ENCODE assay signal across 38 cellular contexts in genomic region chrX:12648995-12649394, GRCh38.
"Had no signal": no experiment of that assay in that cellular context is flagged by ENCODE, and none has a peak within 500 bp of the region (broad histone marks: within the 10 kb centered on the region; RNA-seq: fewer than 3 reads in every experiment).

No MANE protein-coding gene starts in this region.

- H3K27me3 Mint-ChIP-seq: activated CD4-positive, alpha-beta T cell treated with anti-CD3 and anti-CD28 coated beads, Interleukin-2, amount 10 ng/mL, durations not matched to agents 24 days and 14 days had no signal

- H3K27ac ChIP-seq: adrenal gland, body of pancreas, brain microvascular endothelial cell, breast epithelium, VCaP had no signal

- DNase-seq: activated B cell treated with CpG ODN at 0.5 μM for 24 hours; activated CD4-positive, alpha-beta memory T cell treated with anti-CD3 and anti-CD28 coated beads for 36 hours; activated CD4-positive, alpha-beta T cell treated with anti-CD3 and anti-CD28 coated beads for 4 hours; activated CD4-positive, alpha-beta T cell treated with anti-CD3 and anti-CD28 coated beads, Interleukin-2, amount 10 ng/mL, durations not matched to agents 24 days and 14 days; activated CD4-positive, alpha-beta T cell treated with anti-CD3 and anti-CD28 coated beads, Interleukin-2, amount 50 U/mL, for 1 hour; activated CD4-positive, alpha-beta T cell treated with anti-CD3 and anti-CD28 coated beads, Interleukin-2, amount 50 U/mL, for 4 hours; activated CD4-positive, CD25-positive, alpha-beta regulatory T cell treated with anti-CD3 and anti-CD28 coated beads, Interleukin-2, amount 50 U/mL, for 72 hours; activated CD8-positive, alpha-beta memory T cell treated with anti-CD3 and anti-CD28 coated beads, Interleukin-2, amount 50 U/mL, for 4 hours; activated CD8-positive, alpha-beta T cell treated with anti-CD3 and anti-CD28 coated beads for 36 hours; activated effector memory CD4-positive, alpha-beta T cell treated with anti-CD3 and anti-CD28 coated beads, Interleukin-2, amount 50 U/mL, for 16 hours; activated gamma-delta T cell treated with Interleukin-2 at 50 U/mL for 16 hours; activated naive CD4-positive, alpha-beta T cell; activated naive CD4-positive, alpha-beta T cell treated with anti-CD3 and anti-CD28 coated beads for 36 hours; activated naive CD4-positive, alpha-beta T cell treated with anti-CD3 and anti-CD28 coated beads, Interleukin-2, amount 50 U/mL, for 16 hours; activated naive CD8-positive, alpha-beta T cell treated with anti-CD3 and anti-CD28 coated beads for 36 hours; activated T-cell treated with anti-CD3 and anti-CD28 coated beads for 4 hours; activated T-cell treated with anti-CD3 and anti-CD28 coated beads, Interleukin-2, amount 50 U/mL, for 1 hour; activated T-cell treated with anti-CD3 and anti-CD28 coated beads, Interleukin-2, amount 50 U/mL, for 4 hours; activated T-cell treated with anti-CD3 and anti-CD28 coated beads, Interleukin-2, amount 50 U/mL, for 72 hours; adrenal gland; amniotic stem cell; aorta; body of pancreas; brain microvascular endothelial cell; caudate nucleus; cerebellar nuclear complex; T-helper 1 cell; T-helper 2 cell; T-helper 9 cell had no signal

- H3K4me1 Mint-ChIP-seq: activated B cell treated with CpG ODN at 0.5 μM for 24 hours; activated CD4-positive, alpha-beta T cell treated with anti-CD3 and anti-CD28 coated beads, Interleukin-2, amount 10 ng/mL, durations not matched to agents 24 days and 14 days; activated naive CD8-positive, alpha-beta T cell treated with anti-CD3 and anti-CD28 coated beads for 36 hours; activated T-helper 17 cell treated with anti-CD3 and anti-CD28 coated beads, Interleukin-2, amount 50 U/mL, for 72 hours; central memory CD8-positive, alpha-beta T cell had no signal

- H3K9me3 Mint-ChIP-seq: activated B cell treated with CpG ODN at 0.5 μM for 24 hours; activated CD4-positive, alpha-beta memory T cell treated with anti-CD3 and anti-CD28 coated beads for 36 hours; activated CD4-positive, alpha-beta T cell treated with anti-CD3 and anti-CD28 coated beads, Interleukin-2, amount 10 ng/mL, durations not matched to agents 24 days and 14 days; activated CD8-positive, alpha-beta T cell treated with anti-CD3 and anti-CD28 coated beads for 36 hours; activated naive CD4-positive, alpha-beta T cell treated with anti-CD3 and anti-CD28 coated beads for 36 hours; activated naive CD4-positive, alpha-beta T cell treated with anti-CD3 and anti-CD28 coated beads, Interleukin-2, amount 50 U/mL, for 72 hours; activated naive CD8-positive, alpha-beta T cell treated with anti-CD3 and anti-CD28 coated beads for 36 hours; activated T-cell treated with anti-CD3 and anti-CD28 coated beads, Interleukin-2, amount 50 U/mL, for 4 hours; activated T-cell treated with anti-CD3 and anti-CD28 coated beads, Interleukin-2, amount 50 U/mL, for 72 hours; activated T-helper 1 cell treated with anti-CD3 and anti-CD28 coated beads, Interleukin-12 subunit alpha, Interleukin-12 subunit beta, Interleukin-2, Interleukin-4 antibody, amounts not matched to agents 30 ng/mL and 10 ng/mL and 1 ng/mL, durations not matched to agents 14 hours and 24 hours and 36 hours; activated T-helper 17 cell treated with anti-CD3 and anti-CD28 coated beads, Interleukin-2, amount 50 U/mL, for 72 hours; central memory CD8-positive, alpha-beta T cell; T-helper 1 cell treated with Interleukin-12 subunit alpha and Interleukin-12 subunit beta and Interleukin-4 antibody, amounts not matched to agents 30 μg/mL and 1 μg/mL, for 36 hours; T-helper 2 cell treated with Interferon-gamma antibody and Interleukin-4, amounts not matched to agents 5 μg/mL and 100 μg/mL, for 36 hours had no signal

- H3K4me3 Mint-ChIP-seq: activated B cell treated with CpG ODN at 0.5 μM for 24 hours; activated CD4-positive, alpha-beta memory T cell treated with anti-CD3 and anti-CD28 coated beads for 36 hours; activated CD4-positive, alpha-beta T cell treated with anti-CD3 and anti-CD28 coated beads, Interleukin-2, amount 10 ng/mL, durations not matched to agents 24 days and 14 days; activated CD8-positive, alpha-beta T cell treated with anti-CD3 and anti-CD28 coated beads for 36 hours; activated naive CD4-positive, alpha-beta T cell treated with anti-CD3 and anti-CD28 coated beads for 36 hours; activated naive CD8-positive, alpha-beta T cell treated with anti-CD3 and anti-CD28 coated beads for 36 hours; activated T-cell treated with anti-CD3 and anti-CD28 coated beads, Interleukin-2, amount 50 U/mL, for 4 hours; activated T-cell treated with anti-CD3 and anti-CD28 coated beads, Interleukin-2, amount 50 U/mL, for 72 hours; activated T-helper 1 cell treated with anti-CD3 and anti-CD28 coated beads, Interleukin-12 subunit alpha, Interleukin-12 subunit beta, Interleukin-2, Interleukin-4 antibody, amounts not matched to agents 30 ng/mL and 10 ng/mL and 1 ng/mL, durations not matched to agents 14 hours and 24 hours and 36 hours; activated T-helper 17 cell treated with anti-CD3 and anti-CD28 coated beads, Interleukin-2, amount 50 U/mL, for 72 hours; central memory CD8-positive, alpha-beta T cell; T-helper 1 cell treated with Interleukin-12 subunit alpha and Interleukin-12 subunit beta and Interleukin-4 antibody, amounts not matched to agents 30 μg/mL and 1 μg/mL, for 36 hours; T-helper 2 cell treated with Interferon-gamma antibody and Interleukin-4, amounts not matched to agents 5 μg/mL and 100 μg/mL, for 36 hours had no signal

- FAIRE-seq: TTC549 had no signal

- H3K36me3 ChIP-seq: adrenal gland, brain microvascular endothelial cell, breast epithelium had no signal

- H3K9me3 ChIP-seq: adrenal gland, body of pancreas, breast epithelium had no signal

- ATAC-seq: activated CD8-positive, alpha-beta T cell treated with anti-CD3 and anti-CD28 coated beads for 36 hours; activated naive CD4-positive, alpha-beta T cell treated with anti-CD3 and anti-CD28 coated beads, Interleukin-2, amount 50 U/mL, for 72 hours; activated T-cell treated with anti-CD3 and anti-CD28 coated beads, Interleukin-2, amount 50 U/mL, for 4 hours; activated T-cell treated with anti-CD3 and anti-CD28 coated beads, Interleukin-2, amount 50 U/mL, for 72 hours; activated T-helper 17 cell treated with anti-CD3 and anti-CD28 coated beads, Interleukin-2, amount 50 U/mL, for 72 hours; body of pancreas had no signal

- H3K27ac Mint-ChIP-seq: activated B cell treated with CpG ODN at 0.5 μM for 24 hours; activated CD4-positive, alpha-beta memory T cell treated with anti-CD3 and anti-CD28 coated beads for 36 hours; activated CD4-positive, alpha-beta T cell treated with anti-CD3 and anti-CD28 coated beads, Interleukin-2, amount 10 ng/mL, durations not matched to agents 24 days and 14 days; activated CD8-positive, alpha-beta T cell treated with anti-CD3 and anti-CD28 coated beads for 36 hours; activated naive CD4-positive, alpha-beta T cell treated with anti-CD3 and anti-CD28 coated beads for 36 hours; activated naive CD4-positive, alpha-beta T cell treated with anti-CD3 and anti-CD28 coated beads, Interleukin-2, amount 50 U/mL, for 72 hours; activated naive CD8-positive, alpha-beta T cell treated with anti-CD3 and anti-CD28 coated beads for 36 hours; activated T-cell treated with anti-CD3 and anti-CD28 coated beads, Interleukin-2, amount 50 U/mL, for 72 hours; activated T-helper 1 cell treated with anti-CD3 and anti-CD28 coated beads, Interleukin-12 subunit alpha, Interleukin-12 subunit beta, Interleukin-2, Interleukin-4 antibody, amounts not matched to agents 30 ng/mL and 10 ng/mL and 1 ng/mL, durations not matched to agents 14 hours and 24 hours and 36 hours; activated T-helper 17 cell treated with anti-CD3 and anti-CD28 coated beads, Interleukin-2, amount 50 U/mL, for 72 hours; T-helper 1 cell treated with Interleukin-12 subunit alpha and Interleukin-12 subunit beta and Interleukin-4 antibody, amounts not matched to agents 30 μg/mL and 1 μg/mL, for 36 hours; T-helper 2 cell treated with Interferon-gamma antibody and Interleukin-4, amounts not matched to agents 5 μg/mL and 100 μg/mL, for 36 hours had no signal

- H3K4me3 ChIP-seq: adrenal gland, body of pancreas, breast epithelium had no signal

- H3K36me3 Mint-ChIP-seq: activated CD4-positive, alpha-beta memory T cell treated with anti-CD3 and anti-CD28 coated beads for 36 hours; activated naive CD4-positive, alpha-beta T cell treated with anti-CD3 and anti-CD28 coated beads, Interleukin-2, amount 50 U/mL, for 72 hours; activated naive CD8-positive, alpha-beta T cell treated with anti-CD3 and anti-CD28 coated beads for 36 hours had no signal

- H3K27me3 ChIP-seq: body of pancreas, brain microvascular endothelial cell had no signal

- H3K4me1 ChIP-seq: adrenal gland, body of pancreas, breast epithelium had no signal
